Comparison of ENCODE assay signal across 20 cellular contexts in genomic region chr12:124183172-124183571, GRCh38.
DNase-seq lines count a peak whose midpoint lies in the region; ATAC-seq and TF ChIP-seq lines count a peak whose summit lies in the region.
"Had no signal": no experiment of that assay in that cellular context is flagged by ENCODE, and none has a peak within 500 bp of the region (broad histone marks: within the 10 kb centered on the region; RNA-seq: fewer than 3 reads in every experiment).

No MANE protein-coding gene starts in this region.

- H3K27me3 Mint-ChIP-seq in Caco-2 (ENCODE audit: insufficient read depth, unreplicated experiment) (no peaks in the 10 kb centered on the region), nephron (ENCODE audit: low read depth) (no peaks in the 10 kb centered on the region), immature natural killer cell (ENCODE audit: low read depth in 3 of 3) (peaks cover 1 to 3% (median 2%) of the 10 kb centered on the region in 3 donors)
- peaks cover 13% of the 10 kb centered on the region for H3K27me3 Mint-ChIP-seq in activated T-helper 17 cell treated with anti-CD3 and anti-CD28 coated beads, Interleukin-2, amount 50 U/mL, for 72 hours
- H3K27me3 Mint-ChIP-seq: CD4-positive, CD25-positive, alpha-beta regulatory T cell had no signal

- no peak overlapping the region for H3K4me2 ChIP-seq in SK-N-SH
- H3K4me2 ChIP-seq: BLaER1 had no signal

- peak overlapping the region; percentile 2 for H3K27ac Mint-ChIP-seq in Caco-2 (ENCODE audit: unreplicated experiment)
- peak overlapping the region in 2 of 3 experiments; percentile 20 to 71 for H3K27ac Mint-ChIP-seq in nephron
- no peak overlapping the region for H3K27ac Mint-ChIP-seq in activated T-helper 17 cell treated with anti-CD3 and anti-CD28 coated beads, Interleukin-2, amount 50 U/mL, for 72 hours
- H3K27ac Mint-ChIP-seq in immature natural killer cell, result no peak overlapping the region
- H3K27ac Mint-ChIP-seq: B cell; CD4-positive, CD25-positive, alpha-beta regulatory T cell; CD8-positive, alpha-beta T cell had no signal

- no peak for TF ChIP-seq POLR2A in suprapubic skin (IDR thresholded peaks at IDR 0.05)

- POLR2A ChIA-PET in Caco-2 (lab: Charles Lee), result no interaction called here
- POLR2A ChIA-PET in SK-N-SH (lab: Yijun Ruan, JAX), result no interaction called here

- H3K4me3 Mint-ChIP-seq in Caco-2 (ENCODE audit: unreplicated experiment) (no peak overlapping the region), nephron (no peak overlapping the region), immature natural killer cell (no peak overlapping the region)
- H3K4me3 Mint-ChIP-seq in activated T-helper 17 cell treated with anti-CD3 and anti-CD28 coated beads, Interleukin-2, amount 50 U/mL, for 72 hours, result no peak overlapping the region
- H3K4me3 Mint-ChIP-seq: B cell; CD4-positive, CD25-positive, alpha-beta regulatory T cell; CD8-positive, alpha-beta T cell had no signal

- DNase-seq in Caco-2 (no peak), SK-N-SH (no peak), suprapubic skin (ENCODE audit: low spot score in 2 of 2) (no peak), immature natural killer cell (no peak)
- DNase-seq: CD4-positive, CD25-positive, alpha-beta regulatory T cell; CD8-positive, alpha-beta T cell; DMS 273 treated with DMSO at 0.1 percent for 48 hours; DMS79; EL; GDM1; GM23248; H7; HCEC 1CT had no signal

- H3K9me2 ChIP-seq in SK-N-SH, result no peaks in the 10 kb centered on the region

- H3K9me3 Mint-ChIP-seq in Caco-2 (ENCODE audit: unreplicated experiment) (no peaks in the 10 kb centered on the region), nephron (peaks cover 2% of the 10 kb centered on the region), immature natural killer cell (no peaks in the 10 kb centered on the region)
- H3K9me3 Mint-ChIP-seq in activated T-helper 17 cell treated with anti-CD3 and anti-CD28 coated beads, Interleukin-2, amount 50 U/mL, for 72 hours, result no peaks in the 10 kb centered on the region
- H3K9me3 Mint-ChIP-seq: CD8-positive, alpha-beta T cell had no signal

- TF ChIP-seq EP300 in SK-N-SH (IDR thresholded peaks at IDR 0.05; ENCODE audit: borderline replicate concordance in 1 of 2, low read depth in 1 of 2, low read length in 1 of 2) (peak in 1 of 2 experiments; percentile 18; a peak in 1 of 4 replicates), suprapubic skin (IDR thresholded peaks at IDR 0.05) (no peak)

- H3K27ac ChIP-seq in SK-N-SH (ENCODE audit: low read depth in 2 of 2, low read length in 1 of 2) (no peak overlapping the region), suprapubic skin (no peak overlapping the region)
- H3K27ac ChIP-seq: 22Rv1, BLaER1, C4-2B, GM23248 had no signal

- H4K20me1 ChIP-seq in SK-N-SH (ENCODE audit: insufficient read depth), result no peaks in the 10 kb centered on the region
- H4K20me1 ChIP-seq: BLaER1 had no signal

- H3K27me3 ChIP-seq in Caco-2 (replicated peaks; ENCODE audit: control insufficient read depth, insufficient read depth, low read length) (no peaks in the 10 kb centered on the region), SK-N-SH (ENCODE audit: insufficient read depth) (no peaks in the 10 kb centered on the region), suprapubic skin (no peaks in the 10 kb centered on the region)
- H3K27me3 ChIP-seq: BLaER1 had no signal

- no peaks in the 10 kb centered on the region for H3K79me2 ChIP-seq in SK-N-SH (ENCODE audit: insufficient read depth)

- BruUV-seq in Caco-2 (replicated peaks; lab: Mats Ljungman, UMichigan), result no TSS peak

- H3K4me3 ChIP-seq in Caco-2 (ENCODE audit: low read depth, low read length), result no peak overlapping the region
- no peak overlapping the region for H3K4me3 ChIP-seq in SK-N-SH (ENCODE audit: low read depth in 2 of 2, low read length in 1 of 2)
- no peak overlapping the region for H3K4me3 ChIP-seq in suprapubic skin
- H3K4me3 ChIP-seq: BLaER1, GM12878, GM23248 had no signal

- H3K4me1 Mint-ChIP-seq in Caco-2 (ENCODE audit: low read depth, unreplicated experiment) (peaks cover 16% of the 10 kb centered on the region), nephron (peaks cover 30% of the 10 kb centered on the region), immature natural killer cell (no peaks in the 10 kb centered on the region)
- H3K4me1 Mint-ChIP-seq in activated T-helper 17 cell treated with anti-CD3 and anti-CD28 coated beads, Interleukin-2, amount 50 U/mL, for 72 hours, result no peaks in the 10 kb centered on the region
- H3K4me1 Mint-ChIP-seq: B cell; CD4-positive, CD25-positive, alpha-beta regulatory T cell had no signal

- H3K36me3 ChIP-seq in Caco-2 (ENCODE audit: control insufficient read depth, insufficient read depth, low read length) (no peaks in the 10 kb centered on the region), SK-N-SH (replicated peaks in 1 of 2; ENCODE audit: control insufficient read depth in 1 of 2, insufficient read depth in 2 of 2, low read length in 1 of 2) (no peaks in the 10 kb centered on the region), suprapubic skin (no peaks in the 10 kb centered on the region)
- H3K36me3 ChIP-seq: BLaER1 had no signal

- no peak for TF ChIP-seq CTCF in Caco-2 (IDR thresholded peaks at IDR 0.05; ENCODE audit: insufficient read depth in 1 of 2, low read depth in 1 of 2, low read length in 1 of 2, severe bottlenecking in 1 of 2, unreplicated experiment in 1 of 2)
- TF ChIP-seq CTCF in SK-N-SH (IDR thresholded peaks at IDR 0.05), result no peak
- no peak for TF ChIP-seq CTCF in nephron (IDR thresholded peaks at IDR 0.05; ENCODE audit: unreplicated experiment in 3 of 3)
- no peak for TF ChIP-seq CTCF in suprapubic skin (IDR thresholded peaks at IDR 0.05)

- no peak overlapping the region for H2AFZ ChIP-seq in SK-N-SH (ENCODE audit: low read depth)
- H2AFZ ChIP-seq: GM23248 had no signal

- WGBS in SK-N-SH (ENCODE audit: low lambda C conversion rate), result 58% methylated on average over 2 of the region's 2 CpGs
- WGBS in suprapubic skin, result 57% methylated on average over 2 of the region's 2 CpGs

- intact Hi-C loops in Caco-2 (cut with micrococcal nuclease; ENCODE audit: unreplicated experiment), result no loop called here

- H3K9me3 ChIP-seq in Caco-2, result no peaks in the 10 kb centered on the region
- no peaks in the 10 kb centered on the region for H3K9me3 ChIP-seq in SK-N-SH
- no peaks in the 10 kb centered on the region for H3K9me3 ChIP-seq in suprapubic skin
- H3K9me3 ChIP-seq: BLaER1 had no signal

- no peak for ATAC-seq in activated T-helper 17 cell treated with anti-CD3 and anti-CD28 coated beads, Interleukin-2, amount 50 U/mL, for 72 hours (replicated peaks)
- ATAC-seq: CD8-positive, alpha-beta T cell; GM12878 had no signal

- TF ChIP-seq RAD21 in SK-N-SH (IDR thresholded peaks at IDR 0.05; ENCODE audit: low read length), result no peak

- CTCF ChIA-PET in Caco-2 (lab: Charles Lee), result no interaction called here
- CTCF ChIA-PET in SK-N-SH (lab: Yijun Ruan, JAX), result no interaction called here

- H3K4me1 ChIP-seq in Caco-2 (peaks cover 40% of the 10 kb centered on the region), SK-N-SH (ENCODE audit: control insufficient read depth in 1 of 2, insufficient read depth in 2 of 2, low read depth in 1 of 2, low read length in 1 of 2) (peaks cover 0 to 11% of the 10 kb centered on the region in 2 experiments; a peak in 1 of 4 replicates), suprapubic skin (no peaks in the 10 kb centered on the region)

- no peak overlapping the region for H3K9ac ChIP-seq in SK-N-SH
- H3K9ac ChIP-seq: BLaER1, GM23248 had no signal

- H3F3A ChIP-seq in SK-N-SH (replicated peaks; ENCODE audit: insufficient read depth), result no peaks in the 10 kb centered on the region

- H3K36me3 Mint-ChIP-seq in Caco-2 (ENCODE audit: insufficient read depth, unreplicated experiment) (peaks cover 2% of the 10 kb centered on the region), nephron (ENCODE audit: low read depth) (no peaks in the 10 kb centered on the region), immature natural killer cell (no peaks in the 10 kb centered on the region)
- H3K36me3 Mint-ChIP-seq in activated T-helper 17 cell treated with anti-CD3 and anti-CD28 coated beads, Interleukin-2, amount 50 U/mL, for 72 hours (ENCODE audit: low read depth), result no peaks in the 10 kb centered on the region
- H3K36me3 Mint-ChIP-seq: CD4-positive, CD25-positive, alpha-beta regulatory T cell; CD8-positive, alpha-beta T cell had no signal

TF ChIP-seq in SK-N-SH, 30 proteins besides CTCF, POLR2A, EP300 and RAD21:
- no peak for TF ChIP-seq PBX3 (IDR thresholded peaks at IDR 0.05)
- no peak for TF ChIP-seq TAF1 (IDR thresholded peaks at IDR 0.05; ENCODE audit: borderline replicate concordance, low read depth, low read length)
- peak; percentile 64 for TF ChIP-seq GATA2 (CRISPR knock-in tag; IDR thresholded peaks at IDR 0.05)
- TF ChIP-seq FOSL2 (IDR thresholded peaks at IDR 0.05; ENCODE audit: borderline replicate concordance, low read depth), result no peak

Comparison
In these comparisons a context has a peak if more than half of its experiments do, and no peak if none do; other contexts are left out.
1. H3K27ac Mint-ChIP-seq: peak in Caco-2 (single experiment) and nephron (2 of 3); none in activated T-helper 17 cell treated with anti-CD3 and anti-CD28 coated beads, Interleukin-2, amount 50 U/mL, for 72 hours (single experiment) and immature natural killer cell (0 of 6).